Comparison of ENCODE assay signal across 10 cellular contexts in genomic region chr11:36398261-36398953, GRCh38.
A peak's percentile ranks its signal among the peaks of the same experiment; 100 is the strongest.
DNase-seq lines count a peak whose midpoint lies in the region; ATAC-seq and TF ChIP-seq lines count a peak whose summit lies in the region.
"Had no signal": no experiment of that assay in that cellular context is flagged by ENCODE, and none has a peak within 500 bp of the region (broad histone marks: within the 10 kb centered on the region; RNA-seq: fewer than 3 reads in every experiment).

No MANE protein-coding gene starts in this region.

- no peaks in the 10 kb centered on the region for H3K9me3 Mint-ChIP-seq in activated T-helper 2 cell treated with anti-CD3 and anti-CD28 coated beads, Interferon-gamma antibody, Interleukin-2, Interleukin-4, amounts not matched to agents 10 μg/mL and 5 μg/mL and 100 μg/mL, durations not matched to agents 14 hours and 24 hours and 36 hours

- H3K27me3 Mint-ChIP-seq in activated T-helper 2 cell treated with anti-CD3 and anti-CD28 coated beads, Interferon-gamma antibody, Interleukin-2, Interleukin-4, amounts not matched to agents 10 μg/mL and 5 μg/mL and 100 μg/mL, durations not matched to agents 14 hours and 24 hours and 36 hours (ENCODE audit: low read depth), result peaks cover under 1% of the 10 kb centered on the region

- 76 to 82% methylated on average over 21 of the region's 21 CpGs for WGBS in lung, 2 donors
- WGBS in testis, 2 donors, result 89 to 90% methylated on average over 19 to 21 of the region's 21 CpGs

- no peak overlapping the region for H3K27ac Mint-ChIP-seq in activated T-helper 2 cell treated with anti-CD3 and anti-CD28 coated beads, Interferon-gamma antibody, Interleukin-2, Interleukin-4, amounts not matched to agents 10 μg/mL and 5 μg/mL and 100 μg/mL, durations not matched to agents 14 hours and 24 hours and 36 hours

- peaks cover 5% of the 10 kb centered on the region for H3K27me3 ChIP-seq in lung (ENCODE audit: control insufficient read depth, insufficient read depth)
- H3K27me3 ChIP-seq in testis, result no peaks in the 10 kb centered on the region

- H3K36me3 ChIP-seq in lung (ENCODE audit: control insufficient read depth in 2 of 2, insufficient read depth in 2 of 2, low read length in 2 of 2) (peaks cover 3% of the 10 kb centered on the region in 2 donors), testis (ENCODE audit: low read depth, missing control alignments) (no peaks in the 10 kb centered on the region)

- H3K27ac ChIP-seq in lung (ENCODE audit: low read depth in 1 of 2, low read length in 1 of 2), result peak overlapping the region in 1 of 2 donors; percentile 32
- no peak overlapping the region for H3K27ac ChIP-seq in testis

- no peak for TF ChIP-seq CTCF in lung (IDR thresholded peaks at IDR 0.05; ENCODE audit: control extremely low read depth, extremely low read depth)
- TF ChIP-seq CTCF in testis (IDR thresholded peaks at IDR 0.05), result no peak

- intact Hi-C loops in activated T-helper 2 cell treated with anti-CD3 and anti-CD28 coated beads, Interferon-gamma antibody, Interleukin-2, Interleukin-4, amounts not matched to agents 10 μg/mL and 5 μg/mL and 100 μg/mL, durations not matched to agents 14 hours and 24 hours and 36 hours (cut with micrococcal nuclease), result no loop called here
- intact Hi-C loops in testis (cut with DNase I; ENCODE audit: low total_unique reads), result no loop called here

- no peak for TF ChIP-seq POLR2A in testis (IDR thresholded peaks at IDR 0.05)

- H3K4me1 Mint-ChIP-seq in activated T-helper 2 cell treated with anti-CD3 and anti-CD28 coated beads, Interferon-gamma antibody, Interleukin-2, Interleukin-4, amounts not matched to agents 10 μg/mL and 5 μg/mL and 100 μg/mL, durations not matched to agents 14 hours and 24 hours and 36 hours (ENCODE audit: low read depth), result peaks cover 39% of the 10 kb centered on the region

- no peak overlapping the region for H3K4me3 ChIP-seq in lung
- H3K4me3 ChIP-seq in testis, result no peak overlapping the region

- H3K9me3 ChIP-seq in lung (ENCODE audit: control insufficient read depth in 2 of 2, insufficient read depth in 1 of 2, low read length in 1 of 2) (peaks cover 0 to 2% of the 10 kb centered on the region in 2 donors), testis (no peaks in the 10 kb centered on the region)

- ATAC-seq in lung (ENCODE audit: insufficient read depth, low FRiP score), result peak; percentile 22

- peak; percentile 21 for DNase-seq in RPMI7951 (ENCODE audit: low read depth)
- DNase-seq in cerebellum (ENCODE audit: low spot score), result peak; percentile 68
- DNase-seq in lung (ENCODE audit: low spot score), result no peak
- peak; percentile 83 for DNase-seq in superior temporal gyrus (ENCODE audit: extremely low spot score)
- DNase-seq in SKM-1 treated with dmso at 0.1 percent for 144 hours (lab: John Stamatoyannopoulos, UW; ENCODE audit: unreplicated experiment), result no peak
- no peak for DNase-seq in activated T-helper 2 cell treated with anti-CD3 and anti-CD28 coated beads, Interferon-gamma antibody, Interleukin-2, Interleukin-4, amounts not matched to agents 10 μg/mL and 5 μg/mL and 100 μg/mL, durations not matched to agents 14 hours and 24 hours and 36 hours (ENCODE audit: low spot score)
- no peak for DNase-seq in testis
- DNase-seq: activated gamma-delta T cell treated with Interleukin-2 at 50 U/mL for 16 hours, COR-L47, NCI-H510A had no signal

- no peak overlapping the region for H3K4me3 Mint-ChIP-seq in activated T-helper 2 cell treated with anti-CD3 and anti-CD28 coated beads, Interferon-gamma antibody, Interleukin-2, Interleukin-4, amounts not matched to agents 10 μg/mL and 5 μg/mL and 100 μg/mL, durations not matched to agents 14 hours and 24 hours and 36 hours (ENCODE audit: low read depth)

- H3K4me1 ChIP-seq in lung (ENCODE audit: control insufficient read depth in 2 of 2, insufficient read depth in 2 of 2, low read length in 2 of 2) (peaks cover 0 to 6% of the 10 kb centered on the region in 2 donors), testis (no peaks in the 10 kb centered on the region)

- H3K36me3 Mint-ChIP-seq in activated T-helper 2 cell treated with anti-CD3 and anti-CD28 coated beads, Interferon-gamma antibody, Interleukin-2, Interleukin-4, amounts not matched to agents 10 μg/mL and 5 μg/mL and 100 μg/mL, durations not matched to agents 14 hours and 24 hours and 36 hours (ENCODE audit: low read depth), result peaks cover 41% of the 10 kb centered on the region

Comparison
In these comparisons a context has a peak if more than half of its experiments do, and no peak if none do; other contexts are left out.
1. DNase-seq: peak in RPMI7951 (single experiment), cerebellum (single experiment) and superior temporal gyrus (single experiment); none in lung (single experiment), SKM-1 treated with dmso at 0.1 percent for 144 hours (single experiment), activated T-helper 2 cell treated with anti-CD3 and anti-CD28 coated beads, Interferon-gamma antibody, Interleukin-2, Interleukin-4, amounts not matched to agents 10 μg/mL and 5 μg/mL and 100 μg/mL, durations not matched to agents 14 hours and 24 hours and 36 hours (single experiment) and testis (single experiment).